ENCODE assay signal across 8 cellular contexts in genomic region chr1:27724961-27725373, GRCh38. TPM values are rescaled to one million over a fixed set of nuclear protein-coding genes. Genes with fewer than 3 reads are reported as not detected.
A peak's percentile ranks its signal among the peaks of the same experiment; 100 is the strongest.
DNase-seq lines count a peak whose midpoint lies in the region; ATAC-seq and TF ChIP-seq lines count a peak whose summit lies in the region.

No MANE protein-coding gene starts in this region.

- peak overlapping the region; percentile 86 for H3K4me3 Mint-ChIP-seq in activated CD8-positive, alpha-beta T cell treated with anti-CD3 and anti-CD28 coated beads, Interleukin-2, amount 10 ng/mL, durations not matched to agents 7 days and 5 days

- DNase-seq in DMS 273 treated with DMSO at 0.1 percent for 48 hours (lab: John Stamatoyannopoulos, UW) (peak; percentile 66), NCI-H1092 (lab: John Stamatoyannopoulos, UW) (peak; percentile 65), cardiac muscle cell (ENCODE audit: low read depth in 1 of 2, low spot score in 1 of 2) (peak in 1 of 2 donors; percentile 42), retinal pigment epithelial cell (ENCODE audit: low read depth) (no peak), OCI-M1 (lab: John Stamatoyannopoulos, UW) (no peak)
- no peak for DNase-seq in activated CD8-positive, alpha-beta T cell treated with anti-CD3 and anti-CD28 coated beads, Interleukin-2, amount 10 ng/mL, durations not matched to agents 7 days and 5 days
- no peak for DNase-seq in stimulated activated CD8-positive, alpha-beta memory T cell treated with anti-CD3 and anti-CD28 coated beads, Interleukin-4, amount 100 ng/mL, for 48 hours

- no peak overlapping the region for H3K4me3 ChIP-seq in cardiac muscle cell
- H3K4me3 ChIP-seq in retinal pigment epithelial cell (ENCODE audit: low read length), result peak overlapping the region; percentile 35

- TF ChIP-seq CTCF in cardiac muscle cell (IDR thresholded peaks at IDR 0.05; ENCODE audit: low read depth, low read length) (no peak), retinal pigment epithelial cell (conservative IDR thresholded peaks at IDR 0.05; ENCODE audit: low read depth, low read length) (no peak)

- H3K27ac Mint-ChIP-seq in activated CD8-positive, alpha-beta T cell treated with anti-CD3 and anti-CD28 coated beads, Interleukin-2, amount 10 ng/mL, durations not matched to agents 7 days and 5 days, result peak overlapping the region; percentile 93

- peaks cover 3% of the 10 kb centered on the region for H3K27me3 Mint-ChIP-seq in activated CD8-positive, alpha-beta T cell treated with anti-CD3 and anti-CD28 coated beads, Interleukin-2, amount 10 ng/mL, durations not matched to agents 7 days and 5 days (ENCODE audit: low read depth)

- ATAC-seq in activated CD8-positive, alpha-beta T cell treated with anti-CD3 and anti-CD28 coated beads, Interleukin-2, amount 10 ng/mL, durations not matched to agents 7 days and 5 days, result no peak
- ATAC-seq in GM21786 (IDR thresholded peaks at IDR 0.05; ENCODE audit: unreplicated experiment), result no peak

- H3K9me3 Mint-ChIP-seq in activated CD8-positive, alpha-beta T cell treated with anti-CD3 and anti-CD28 coated beads, Interleukin-2, amount 10 ng/mL, durations not matched to agents 7 days and 5 days (ENCODE audit: insufficient read depth), result no peaks in the 10 kb centered on the region

- H3K36me3 Mint-ChIP-seq in activated CD8-positive, alpha-beta T cell treated with anti-CD3 and anti-CD28 coated beads, Interleukin-2, amount 10 ng/mL, durations not matched to agents 7 days and 5 days (ENCODE audit: low read depth), result peaks cover 13% of the 10 kb centered on the region

- CTCF ChIA-PET in activated CD8-positive, alpha-beta T cell treated with anti-CD3 and anti-CD28 coated beads, Interleukin-2, amount 10 ng/mL, durations not matched to agents 7 days and 5 days (lab: Charles Lee), result interaction anchor here (0.5 to 2.9 kb wide), 21 partner anchors 30 to 1727 kb away, joined by 3 to 37 read pairs (median 5); partner anchors contain the start of genes IFI6, PAFAH2, PPP1R8 and STX12

- no peaks in the 10 kb centered on the region for H3K36me3 ChIP-seq in cardiac muscle cell

- no peaks in the 10 kb centered on the region for H3K9me3 ChIP-seq in cardiac muscle cell (ENCODE audit: low read depth)

- peaks cover 8% of the 10 kb centered on the region for H3K4me1 ChIP-seq in cardiac muscle cell (ENCODE audit: low read depth)

- peaks cover 21% of the 10 kb centered on the region for H3K4me1 Mint-ChIP-seq in activated CD8-positive, alpha-beta T cell treated with anti-CD3 and anti-CD28 coated beads, Interleukin-2, amount 10 ng/mL, durations not matched to agents 7 days and 5 days (ENCODE audit: low read depth)

- peak overlapping the region; percentile 73 for H3K27ac ChIP-seq in cardiac muscle cell

- POLR2A ChIA-PET in activated CD8-positive, alpha-beta T cell treated with anti-CD3 and anti-CD28 coated beads, Interleukin-2, amount 10 ng/mL, durations not matched to agents 7 days and 5 days (lab: Charles Lee), result interaction anchor here (0.8 to 1.6 kb wide), 5 partner anchors 39 to 588 kb away, joined by 3 to 27 read pairs (median 8); partner anchors contain the start of genes PPP1R8 and STX12

- H3K27me3 ChIP-seq in cardiac muscle cell, result no peaks in the 10 kb centered on the region

RNA-seq across cellular contexts. Expression of gene FAM76A, which starts 0.8 kb away (rescaled TPM):
- total RNA-seq in activated CD8-positive, alpha-beta T cell treated with anti-CD3 and anti-CD28 coated beads, Interleukin-2, amount 10 ng/mL, durations not matched to agents 7 days and 5 days, result 10 to 100 TPM; 14.6 to 17.5 TPM
- total RNA-seq in cardiac muscle cell, result 12.6 and 13.4 TPM in 2 replicates
- polyA plus RNA-seq in cardiac muscle cell, result 3.5 and 6.7 TPM in 2 replicates

RNA-seq across cellular contexts. Expression of gene STX12, which starts 48.1 kb away (rescaled TPM):
- total RNA-seq in activated CD8-positive, alpha-beta T cell treated with anti-CD3 and anti-CD28 coated beads, Interleukin-2, amount 10 ng/mL, durations not matched to agents 7 days and 5 days, result 10 to 100 TPM; 21.8 to 23.9 TPM
- total RNA-seq in cardiac muscle cell, result 17.8 and 36.5 TPM in 2 replicates
- polyA plus RNA-seq in cardiac muscle cell, result 18.5 and 22.3 TPM in 2 replicates

RNA-seq across cellular contexts. Expression of gene IFI6, which starts 53.0 kb away (rescaled TPM):
- total RNA-seq in activated CD8-positive, alpha-beta T cell treated with anti-CD3 and anti-CD28 coated beads, Interleukin-2, amount 10 ng/mL, durations not matched to agents 7 days and 5 days, result 100 to 1,000 TPM; 271 to 272 TPM
- 30.4 and 36.5 TPM in 2 replicates for total RNA-seq in cardiac muscle cell
- polyA plus RNA-seq in cardiac muscle cell, result 35.2 and 56.2 TPM in 2 replicates

Comparison
In these comparisons a context has a peak if more than half of its experiments do, and no peak if none do; other contexts are left out.
1. DNase-seq: peak in DMS 273 treated with DMSO at 0.1 percent for 48 hours (single experiment) and NCI-H1092 (single experiment); none in activated CD8-positive, alpha-beta T cell treated with anti-CD3 and anti-CD28 coated beads, Interleukin-2, amount 10 ng/mL, durations not matched to agents 7 days and 5 days (single experiment), retinal pigment epithelial cell (single experiment), OCI-M1 (single experiment) and stimulated activated CD8-positive, alpha-beta memory T cell treated with anti-CD3 and anti-CD28 coated beads, Interleukin-4, amount 100 ng/mL, for 48 hours (single experiment).